In genomic region chr19:34588846-34589245, GRCh38 we compare ENCODE assay signal across 26 cellular contexts.
"Had no signal": no experiment of that assay in that cellular context is flagged by ENCODE, and none has a peak within 500 bp of the region (broad histone marks: within the 10 kb centered on the region; RNA-seq: fewer than 3 reads in every experiment).

No MANE protein-coding gene starts in this region.

- H3K36me3 Mint-ChIP-seq: activated CD4-positive, alpha-beta memory T cell treated with anti-CD3 and anti-CD28 coated beads for 36 hours; activated CD8-positive, alpha-beta memory T cell treated with anti-CD3 and anti-CD28 coated beads, Interleukin-2, amount 10 ng/mL, durations not matched to agents 7 days and 5 days; activated naive CD4-positive, alpha-beta T cell treated with anti-CD3 and anti-CD28 coated beads, Interleukin-2, amount 10 ng/mL, durations not matched to agents 7 days and 5 days; brain had no signal

- ATAC-seq: activated CD4-positive, alpha-beta T cell treated with anti-CD3 and anti-CD28 coated beads for 36 hours; activated CD8-positive, alpha-beta memory T cell treated with anti-CD3 and anti-CD28 coated beads, Interleukin-2, amount 10 ng/mL, durations not matched to agents 7 days and 5 days; activated CD8-positive, alpha-beta T cell treated with anti-CD3 and anti-CD28 coated beads, Interleukin-2, amount 10 ng/mL, durations not matched to agents 7 days and 5 days; activated naive CD4-positive, alpha-beta T cell treated with anti-CD3 and anti-CD28 coated beads, Interleukin-2, amount 50 U/mL, for 72 hours; activated T-cell treated with anti-CD3 and anti-CD28 coated beads, Interleukin-2, amount 50 U/mL, for 72 hours; esophagus mucosa had no signal

- H3K4me3 ChIP-seq: adrenal gland had no signal

- H3K27me3 Mint-ChIP-seq: activated CD4-positive, alpha-beta memory T cell treated with anti-CD3 and anti-CD28 coated beads for 36 hours; activated CD4-positive, alpha-beta T cell treated with anti-CD3 and anti-CD28 coated beads, Interleukin-2, amount 10 ng/mL, durations not matched to agents 24 days and 14 days; activated CD8-positive, alpha-beta memory T cell treated with anti-CD3 and anti-CD28 coated beads, Interleukin-2, amount 10 ng/mL, durations not matched to agents 7 days and 5 days; activated naive CD4-positive, alpha-beta T cell treated with anti-CD3 and anti-CD28 coated beads, Interleukin-2, amount 10 ng/mL, durations not matched to agents 7 days and 5 days; activated T-cell treated with anti-CD3 and anti-CD28 coated beads, Interleukin-2, amount 50 U/mL, for 24 hours had no signal

- DNase-seq: activated CD4-positive, alpha-beta memory T cell treated with anti-CD3 and anti-CD28 coated beads for 36 hours; activated CD4-positive, alpha-beta T cell treated with anti-CD3 and anti-CD28 coated beads, Interleukin-2, amount 10 ng/mL, durations not matched to agents 24 days and 14 days; activated CD4-positive, CD25-positive, alpha-beta regulatory T cell; activated CD4-positive, CD25-positive, alpha-beta regulatory T cell treated with anti-CD3 and anti-CD28 coated beads, Interleukin-2, amount 50 U/mL, for 72 hours; activated CD8-positive, alpha-beta memory T cell treated with anti-CD3 and anti-CD28 coated beads, Interleukin-2, amount 10 ng/mL, durations not matched to agents 7 days and 5 days; activated CD8-positive, alpha-beta memory T cell treated with anti-CD3 and anti-CD28 coated beads, Interleukin-2, amount 50 U/mL, for 4 hours; activated CD8-positive, alpha-beta T cell treated with anti-CD3 and anti-CD28 coated beads, Interleukin-2, amount 10 ng/mL, durations not matched to agents 7 days and 5 days; activated gamma-delta T cell; activated naive CD4-positive, alpha-beta T cell; activated naive CD4-positive, alpha-beta T cell treated with anti-CD3 and anti-CD28 coated beads, Interleukin-2, amount 10 ng/mL, durations not matched to agents 7 days and 5 days; activated T-cell treated with anti-CD3 and anti-CD28 coated beads for 4 hours; activated T-cell treated with anti-CD3 and anti-CD28 coated beads, Interleukin-2, amount 50 U/mL, for 24 hours; activated T-cell treated with anti-CD3 and anti-CD28 coated beads, Interleukin-2, amount 50 U/mL, for 72 hours; adrenal gland; amygdala; aorta; caudate nucleus; cortex of kidney; effector CD4-positive, alpha-beta T cell; foreskin fibroblast; head of caudate nucleus; T-helper 2 cell had no signal

- H3K27ac ChIP-seq: adrenal gland had no signal

- H3K4me3 Mint-ChIP-seq: activated CD4-positive, alpha-beta memory T cell treated with anti-CD3 and anti-CD28 coated beads for 36 hours; activated CD4-positive, alpha-beta T cell treated with anti-CD3 and anti-CD28 coated beads for 36 hours; activated CD4-positive, alpha-beta T cell treated with anti-CD3 and anti-CD28 coated beads, Interleukin-2, amount 10 ng/mL, durations not matched to agents 24 days and 14 days; activated CD8-positive, alpha-beta memory T cell treated with anti-CD3 and anti-CD28 coated beads, Interleukin-2, amount 10 ng/mL, durations not matched to agents 7 days and 5 days; activated CD8-positive, alpha-beta T cell treated with anti-CD3 and anti-CD28 coated beads, Interleukin-2, amount 10 ng/mL, durations not matched to agents 7 days and 5 days; activated naive CD4-positive, alpha-beta T cell treated with anti-CD3 and anti-CD28 coated beads, Interleukin-2, amount 10 ng/mL, durations not matched to agents 7 days and 5 days; activated T-cell treated with anti-CD3 and anti-CD28 coated beads, Interleukin-2, amount 50 U/mL, for 24 hours; activated T-cell treated with anti-CD3 and anti-CD28 coated beads, Interleukin-2, amount 50 U/mL, for 72 hours; brain had no signal

- H3K4me1 Mint-ChIP-seq: activated CD4-positive, alpha-beta T cell treated with anti-CD3 and anti-CD28 coated beads for 36 hours; activated CD4-positive, alpha-beta T cell treated with anti-CD3 and anti-CD28 coated beads, Interleukin-2, amount 10 ng/mL, durations not matched to agents 24 days and 14 days; activated CD8-positive, alpha-beta memory T cell treated with anti-CD3 and anti-CD28 coated beads, Interleukin-2, amount 10 ng/mL, durations not matched to agents 7 days and 5 days; activated naive CD4-positive, alpha-beta T cell treated with anti-CD3 and anti-CD28 coated beads, Interleukin-2, amount 10 ng/mL, durations not matched to agents 7 days and 5 days; brain had no signal

- H3K36me3 ChIP-seq: adrenal gland had no signal

- H3K27ac Mint-ChIP-seq: activated CD4-positive, alpha-beta memory T cell treated with anti-CD3 and anti-CD28 coated beads for 36 hours; activated CD4-positive, alpha-beta T cell treated with anti-CD3 and anti-CD28 coated beads for 36 hours; activated CD4-positive, alpha-beta T cell treated with anti-CD3 and anti-CD28 coated beads, Interleukin-2, amount 10 ng/mL, durations not matched to agents 24 days and 14 days; activated CD8-positive, alpha-beta memory T cell treated with anti-CD3 and anti-CD28 coated beads, Interleukin-2, amount 10 ng/mL, durations not matched to agents 7 days and 5 days; activated CD8-positive, alpha-beta T cell treated with anti-CD3 and anti-CD28 coated beads, Interleukin-2, amount 10 ng/mL, durations not matched to agents 7 days and 5 days; activated naive CD4-positive, alpha-beta T cell treated with anti-CD3 and anti-CD28 coated beads, Interleukin-2, amount 10 ng/mL, durations not matched to agents 7 days and 5 days; activated T-cell treated with anti-CD3 and anti-CD28 coated beads, Interleukin-2, amount 50 U/mL, for 24 hours; activated T-cell treated with anti-CD3 and anti-CD28 coated beads, Interleukin-2, amount 50 U/mL, for 72 hours; brain had no signal

- H3K4me1 ChIP-seq: adrenal gland had no signal

- H3K9me3 ChIP-seq: adrenal gland had no signal

- H3K27me3 ChIP-seq: adrenal gland had no signal
